17 cellular contexts compared by ENCODE assay signal in the genomic region with DNA sequence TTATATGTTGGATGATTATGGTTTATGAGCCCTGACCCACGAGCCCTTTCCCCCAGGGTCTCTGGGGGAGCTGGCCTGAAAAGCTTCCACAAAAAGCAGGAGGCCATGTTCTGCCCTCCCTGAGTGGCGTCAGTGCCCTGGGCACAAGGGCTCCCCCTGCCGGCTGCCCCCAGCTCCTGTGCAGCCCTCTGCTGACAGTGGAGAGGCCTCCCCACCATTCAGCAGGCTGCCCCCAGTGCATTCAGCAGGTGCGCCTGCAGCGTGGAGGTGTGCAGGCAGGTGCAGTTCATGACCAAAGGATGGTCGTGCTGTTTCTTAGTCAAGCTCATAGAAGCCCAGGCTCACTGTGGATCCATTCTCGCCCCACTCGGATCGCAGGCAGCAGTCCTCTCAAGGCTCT. TPM values are rescaled to one million over a fixed set of nuclear protein-coding genes. Genes with fewer than 3 reads are reported as not detected.
DNase-seq lines count a peak whose midpoint lies in the region; ATAC-seq and TF ChIP-seq lines count a peak whose summit lies in the region.
"Had no signal": no experiment of that assay in that cellular context is flagged by ENCODE, and none has a peak within 500 bp of the region (broad histone marks: within the 10 kb centered on the region; RNA-seq: fewer than 3 reads in every experiment).

No MANE protein-coding gene starts in this region.

- H3K9ac ChIP-seq in OCI-LY1 (ENCODE audit: low read length), result no peak overlapping the region

- peak; percentile 14 for ATAC-seq in stimulated activated naive CD8-positive, alpha-beta T cell treated with anti-CD3 and anti-CD28 coated beads, Interleukin-15, amount 100 ng/mL, for 72 hours
- ATAC-seq in stimulated activated naive CD8-positive, alpha-beta T cell treated with anti-CD3 and anti-CD28 coated beads, Interleukin-15, Interleukin-2, amounts not matched to agents 100 U/mL and 50 U/mL, for 24 hours, result no peak
- ATAC-seq in esophagus mucosa, result peak; percentile 29
- no peak for ATAC-seq in GM19467 (IDR thresholded peaks at IDR 0.05; ENCODE audit: unreplicated experiment)
- ATAC-seq: activated naive CD4-positive, alpha-beta T cell treated with anti-CD3 and anti-CD28 coated beads, Interleukin-2, amount 50 U/mL, for 72 hours had no signal

- H3K9me3 ChIP-seq in OCI-LY1 (ENCODE audit: low read length), result no peaks in the 10 kb centered on the region

- H3K27ac ChIP-seq in OCI-LY1 (ENCODE audit: low read depth, low read length, poor library complexity, severe bottlenecking), result no peak overlapping the region
- no peak overlapping the region for H3K27ac ChIP-seq in brain microvascular endothelial cell

- H2AFZ ChIP-seq in OCI-LY1 (ENCODE audit: low read length), result no peak overlapping the region

- in situ Hi-C loops in brain microvascular endothelial cell (cut with HindIII; ENCODE audit: low pct_ligation_motif_present, low sequenced_read_pairs), result no loop called here

- TF ChIP-seq CTCF in OCI-LY1 (IDR thresholded peaks at IDR 0.05; ENCODE audit: low read length) (peak; percentile 59), brain microvascular endothelial cell (IDR thresholded peaks at IDR 0.05; ENCODE audit: low read depth, low read length, missing control alignments) (no peak)

- H3K4me3 Mint-ChIP-seq in stimulated activated naive CD8-positive, alpha-beta T cell treated with anti-CD3 and anti-CD28 coated beads, Interleukin-15, amount 100 ng/mL, for 72 hours, result no peak overlapping the region
- H3K4me3 Mint-ChIP-seq: activated B cell treated with CpG ODN at 0.5 μM for 24 hours had no signal

- no peak overlapping the region for H3K4me2 ChIP-seq in OCI-LY1 (ENCODE audit: low read length)

- H3K9me2 ChIP-seq in OCI-LY1 (ENCODE audit: low read depth, low read length), result no peaks in the 10 kb centered on the region

- H3K4me1 Mint-ChIP-seq in stimulated activated naive CD8-positive, alpha-beta T cell treated with anti-CD3 and anti-CD28 coated beads, Interleukin-15, amount 100 ng/mL, for 72 hours, result peaks cover 59% of the 10 kb centered on the region

- H3K4me3 ChIP-seq in OCI-LY1 (ENCODE audit: low read depth, low read length, poor library complexity, severe bottlenecking) (no peak overlapping the region), brain microvascular endothelial cell (ENCODE audit: low read depth, low read length) (no peak overlapping the region)

- H3F3A ChIP-seq in OCI-LY1 (ENCODE audit: insufficient read depth, low read length), result no peaks in the 10 kb centered on the region

- H4K20me1 ChIP-seq in OCI-LY1 (ENCODE audit: insufficient read depth, low read length), result no peaks in the 10 kb centered on the region

- no peak overlapping the region for H3K27ac Mint-ChIP-seq in stimulated activated naive CD8-positive, alpha-beta T cell treated with anti-CD3 and anti-CD28 coated beads, Interleukin-15, amount 100 ng/mL, for 72 hours
- H3K27ac Mint-ChIP-seq: activated B cell treated with CpG ODN at 0.5 μM for 24 hours had no signal

- H3K4me1 ChIP-seq in OCI-LY1 (ENCODE audit: insufficient read depth, low read length, severe bottlenecking), result peaks cover 9% of the 10 kb centered on the region

- H3K27me3 Mint-ChIP-seq in stimulated activated naive CD8-positive, alpha-beta T cell treated with anti-CD3 and anti-CD28 coated beads, Interleukin-15, amount 100 ng/mL, for 72 hours, result no peaks in the 10 kb centered on the region
- H3K27me3 Mint-ChIP-seq: activated B cell treated with CpG ODN at 0.5 μM for 24 hours had no signal

- H3K36me3 ChIP-seq in OCI-LY1 (ENCODE audit: insufficient read depth, low read length), result peaks cover 3% of the 10 kb centered on the region
- H3K36me3 ChIP-seq in brain microvascular endothelial cell (replicated peaks), result peaks cover under 1% of the 10 kb centered on the region

- no peaks in the 10 kb centered on the region for H3K79me2 ChIP-seq in OCI-LY1 (ENCODE audit: insufficient read depth, low read length)

- H3K9me3 Mint-ChIP-seq in stimulated activated naive CD8-positive, alpha-beta T cell treated with anti-CD3 and anti-CD28 coated beads, Interleukin-15, amount 100 ng/mL, for 72 hours, result no peaks in the 10 kb centered on the region
- H3K9me3 Mint-ChIP-seq: activated naive CD4-positive, alpha-beta T cell treated with anti-CD3 and anti-CD28 coated beads, Interleukin-2, amount 50 U/mL, for 72 hours had no signal

- H3K27me3 ChIP-seq in OCI-LY1 (ENCODE audit: insufficient read depth, low read length) (no peaks in the 10 kb centered on the region), brain microvascular endothelial cell (replicated peaks) (no peaks in the 10 kb centered on the region)

- DNase-seq in stimulated activated naive CD8-positive, alpha-beta T cell treated with anti-CD3 and anti-CD28 coated beads, Interleukin-15, amount 100 ng/mL, for 72 hours, result no peak
- DNase-seq in stimulated activated naive CD8-positive, alpha-beta T cell treated with anti-CD3 and anti-CD28 coated beads, Interleukin-15, Interleukin-2, amounts not matched to agents 100 U/mL and 50 U/mL, for 24 hours, result no peak
- DNase-seq in HT-29 (ENCODE audit: low spot score) (no peak), T1000 (lab: John Stamatoyannopoulos, UW) (no peak), brain microvascular endothelial cell (no peak)
- DNase-seq: activated B cell treated with CpG ODN at 0.5 μM for 24 hours; cerebellar nuclear complex; DMS79; glutamatergic neuron; NCI-H1694 treated with DMSO at 0.1 percent for 48 hours; NCI-H69; SHP77; stimulated activated CD4-positive, alpha-beta T cell treated with anti-CD3 and anti-CD28 coated beads, Interleukin-15, amount 100 ng/mL, for 24 hours had no signal

RNA-seq across cellular contexts. Expression of a gene that starts 12.5 kb away (rescaled TPM):
- 1,144 TPM for total RNA-seq in esophagus mucosa
- total RNA-seq in HT-29 (2014; rRNA removed; shearing (Covaris generic)), result 412 and 628 TPM in 2 replicates
- total RNA-seq: activated B cell treated with CpG ODN at 0.5 μM for 24 hours had no signal

RNA-seq across cellular contexts. Expression of a gene that starts 28.5 kb away (rescaled TPM):
- 28.1 TPM for total RNA-seq in esophagus mucosa
- 41.6 and 43.4 TPM in 2 replicates for total RNA-seq in HT-29 (2014; rRNA removed; shearing (Covaris generic))

RNA-seq across cellular contexts. Expression of a gene that starts 34.8 kb away (rescaled TPM):
- total RNA-seq in esophagus mucosa, result 9.8 TPM
- 28.7 and 31.3 TPM in 2 replicates for total RNA-seq in HT-29 (2014; rRNA removed; shearing (Covaris generic))

RNA-seq across cellular contexts. Expression of a gene that starts 40.7 kb away (rescaled TPM):
- total RNA-seq in esophagus mucosa, result 157 TPM
- 92.4 and 106 TPM in 2 replicates for total RNA-seq in HT-29 (2014; rRNA removed; shearing (Covaris generic))

Comparison
In these comparisons a context has a peak if more than half of its experiments do, and no peak if none do; other contexts are left out.
1. ATAC-seq: peak in stimulated activated naive CD8-positive, alpha-beta T cell treated with anti-CD3 and anti-CD28 coated beads, Interleukin-15, amount 100 ng/mL, for 72 hours (single experiment) and esophagus mucosa (single experiment); none in stimulated activated naive CD8-positive, alpha-beta T cell treated with anti-CD3 and anti-CD28 coated beads, Interleukin-15, Interleukin-2, amounts not matched to agents 100 U/mL and 50 U/mL, for 24 hours (single experiment) and GM19467 (single experiment).